Comparison of ENCODE assay signal across 1 cellular context in the genomic region with DNA sequence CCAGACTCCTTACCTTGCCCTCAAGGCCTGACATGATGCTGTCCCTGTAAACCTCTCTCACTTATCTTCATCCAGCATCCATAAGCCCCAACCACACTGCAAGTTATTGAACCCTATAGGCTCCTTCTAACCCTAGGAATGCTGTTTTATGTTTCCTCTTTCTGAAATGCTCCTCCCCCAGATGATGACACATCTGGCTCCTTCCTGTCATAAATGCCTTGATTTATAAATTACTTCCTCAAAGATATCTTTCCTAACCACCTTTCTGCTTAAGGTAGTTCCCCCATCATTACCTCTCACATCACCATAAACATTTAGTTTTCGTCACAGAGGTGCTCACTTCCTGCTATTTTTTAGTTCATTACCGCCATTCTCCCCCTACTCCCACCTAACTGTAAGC.
TF ChIP-seq lines count a peak whose summit lies in the region.

No MANE protein-coding gene starts in this region.

TF ChIP-seq in GM12878, 131 proteins besides CTCF, POLR2A, EP300 and RAD21 (continued from another document):
- TF ChIP-seq PRDM15 (CRISPR knock-in tag; IDR thresholded peaks at IDR 0.05) (no peak), HCFC1 (IDR thresholded peaks at IDR 0.05; ENCODE audit: low read length) (no peak), GABPA (IDR thresholded peaks at IDR 0.05; ENCODE audit: low read depth) (0 out of 2 replicates have a peak, but pooled peaks have one; percentile 50), CREM (IDR thresholded peaks at IDR 0.05; ENCODE audit: low read depth) (peak; percentile 71), IKZF2 (IDR thresholded peaks at IDR 0.05) (peak; percentile 71 to 72; a peak in 3 of 4 replicates)
